ENCODE assay signal across 2 cellular contexts in the genomic region with DNA sequence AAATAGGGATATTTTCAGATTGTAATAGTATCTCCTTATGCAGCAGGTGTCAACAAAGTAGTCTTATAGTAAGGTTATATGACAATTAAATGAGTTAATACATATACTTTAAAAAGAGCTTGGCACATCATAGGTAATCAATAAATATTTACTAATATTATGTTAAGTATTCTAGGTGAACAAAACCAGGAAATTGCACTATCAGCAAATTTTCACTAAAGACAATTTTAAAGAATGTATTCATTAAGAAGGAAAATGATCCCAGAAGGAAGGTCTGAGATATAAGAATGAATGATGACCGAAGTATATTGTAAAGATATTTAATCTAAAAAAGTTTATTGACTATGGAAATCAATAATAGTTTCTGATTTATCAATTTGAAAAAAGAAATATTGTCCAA.
TF ChIP-seq lines count a peak whose summit lies in the region.

No MANE protein-coding gene starts in this region.

TF ChIP-seq in HepG2, 621 proteins besides CTCF, POLR2A, EP300 and RAD21 (continued from another document):
- TF ChIP-seq, protein P1, sequence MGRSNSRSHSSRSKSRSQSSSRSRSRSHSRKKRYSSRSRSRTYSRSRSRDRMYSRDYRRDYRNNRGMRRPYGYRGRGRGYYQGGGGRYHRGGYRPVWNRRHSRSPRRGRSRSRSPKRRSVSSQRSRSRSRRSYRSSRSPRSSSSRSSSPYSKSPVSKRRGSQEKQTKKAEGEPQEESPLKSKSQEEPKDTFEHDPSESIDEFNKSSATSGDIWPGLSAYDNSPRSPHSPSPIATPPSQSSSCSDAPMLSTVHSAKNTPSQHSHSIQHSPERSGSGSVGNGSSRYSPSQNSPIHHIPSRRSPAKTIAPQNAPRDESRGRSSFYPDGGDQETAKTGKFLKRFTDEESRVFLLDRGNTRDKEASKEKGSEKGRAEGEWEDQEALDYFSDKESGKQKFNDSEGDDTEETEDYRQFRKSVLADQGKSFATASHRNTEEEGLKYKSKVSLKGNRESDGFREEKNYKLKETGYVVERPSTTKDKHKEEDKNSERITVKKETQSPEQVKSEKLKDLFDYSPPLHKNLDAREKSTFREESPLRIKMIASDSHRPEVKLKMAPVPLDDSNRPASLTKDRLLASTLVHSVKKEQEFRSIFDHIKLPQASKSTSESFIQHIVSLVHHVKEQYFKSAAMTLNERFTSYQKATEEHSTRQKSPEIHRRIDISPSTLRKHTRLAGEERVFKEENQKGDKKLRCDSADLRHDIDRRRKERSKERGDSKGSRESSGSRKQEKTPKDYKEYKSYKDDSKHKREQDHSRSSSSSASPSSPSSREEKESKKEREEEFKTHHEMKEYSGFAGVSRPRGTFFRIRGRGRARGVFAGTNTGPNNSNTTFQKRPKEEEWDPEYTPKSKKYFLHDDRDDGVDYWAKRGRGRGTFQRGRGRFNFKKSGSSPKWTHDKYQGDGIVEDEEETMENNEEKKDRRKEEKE (IDR thresholded peaks at IDR 0.05): no peak
- TF ChIP-seq MAFK (conservative IDR thresholded peaks at IDR 0.05 in 1 of 2, IDR thresholded peaks at IDR 0.05 in 1 of 2; ENCODE audit: low read length in 2 of 2): peak; percentile 92 to 97
TF ChIP-seq in HepG2: peak in this region for 2.

TF ChIP-seq in K562, 482 proteins besides CTCF, POLR2A, EP300 and RAD21 (continued from another document):
- TF ChIP-seq, protein P2, sequence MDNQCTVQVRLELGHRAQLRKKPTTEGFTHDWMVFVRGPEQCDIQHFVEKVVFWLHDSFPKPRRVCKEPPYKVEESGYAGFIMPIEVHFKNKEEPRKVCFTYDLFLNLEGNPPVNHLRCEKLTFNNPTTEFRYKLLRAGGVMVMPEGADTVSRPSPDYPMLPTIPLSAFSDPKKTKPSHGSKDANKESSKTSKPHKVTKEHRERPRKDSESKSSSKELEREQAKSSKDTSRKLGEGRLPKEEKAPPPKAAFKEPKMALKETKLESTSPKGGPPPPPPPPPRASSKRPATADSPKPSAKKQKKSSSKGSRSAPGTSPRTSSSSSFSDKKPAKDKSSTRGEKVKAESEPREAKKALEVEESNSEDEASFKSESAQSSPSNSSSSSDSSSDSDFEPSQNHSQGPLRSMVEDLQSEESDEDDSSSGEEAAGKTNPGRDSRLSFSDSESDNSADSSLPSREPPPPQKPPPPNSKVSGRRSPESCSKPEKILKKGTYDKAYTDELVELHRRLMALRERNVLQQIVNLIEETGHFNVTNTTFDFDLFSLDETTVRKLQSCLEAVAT (IDR thresholded peaks at IDR 0.05): no peak
- no peak for TF ChIP-seq ZFP1 (CRISPR knock-in tag; IDR thresholded peaks at IDR 0.05)
- no peak for TF ChIP-seq PCBP1 (IDR thresholded peaks at IDR 0.05; ENCODE audit: low read depth, low read length, poor library complexity, severe bottlenecking)
- no peak for TF ChIP-seq POLR3A (IDR thresholded peaks at IDR 0.05; ENCODE audit: borderline replicate concordance, extremely low read depth, insufficient read depth, insufficient read length)
- TF ChIP-seq, protein P3, sequence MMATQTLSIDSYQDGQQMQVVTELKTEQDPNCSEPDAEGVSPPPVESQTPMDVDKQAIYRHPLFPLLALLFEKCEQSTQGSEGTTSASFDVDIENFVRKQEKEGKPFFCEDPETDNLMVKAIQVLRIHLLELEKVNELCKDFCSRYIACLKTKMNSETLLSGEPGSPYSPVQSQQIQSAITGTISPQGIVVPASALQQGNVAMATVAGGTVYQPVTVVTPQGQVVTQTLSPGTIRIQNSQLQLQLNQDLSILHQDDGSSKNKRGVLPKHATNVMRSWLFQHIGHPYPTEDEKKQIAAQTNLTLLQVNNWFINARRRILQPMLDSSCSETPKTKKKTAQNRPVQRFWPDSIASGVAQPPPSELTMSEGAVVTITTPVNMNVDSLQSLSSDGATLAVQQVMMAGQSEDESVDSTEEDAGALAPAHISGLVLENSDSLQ (IDR thresholded peaks at IDR 0.05): no peak
- peak; percentile 84 for TF ChIP-seq MAFG (tag; conservative IDR thresholded peaks at IDR 0.05)
- TF ChIP-seq, protein P4, sequence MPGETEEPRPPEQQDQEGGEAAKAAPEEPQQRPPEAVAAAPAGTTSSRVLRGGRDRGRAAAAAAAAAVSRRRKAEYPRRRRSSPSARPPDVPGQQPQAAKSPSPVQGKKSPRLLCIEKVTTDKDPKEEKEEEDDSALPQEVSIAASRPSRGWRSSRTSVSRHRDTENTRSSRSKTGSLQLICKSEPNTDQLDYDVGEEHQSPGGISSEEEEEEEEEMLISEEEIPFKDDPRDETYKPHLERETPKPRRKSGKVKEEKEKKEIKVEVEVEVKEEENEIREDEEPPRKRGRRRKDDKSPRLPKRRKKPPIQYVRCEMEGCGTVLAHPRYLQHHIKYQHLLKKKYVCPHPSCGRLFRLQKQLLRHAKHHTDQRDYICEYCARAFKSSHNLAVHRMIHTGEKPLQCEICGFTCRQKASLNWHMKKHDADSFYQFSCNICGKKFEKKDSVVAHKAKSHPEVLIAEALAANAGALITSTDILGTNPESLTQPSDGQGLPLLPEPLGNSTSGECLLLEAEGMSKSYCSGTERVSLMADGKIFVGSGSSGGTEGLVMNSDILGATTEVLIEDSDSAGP (CRISPR knock-in tag; IDR thresholded peaks at IDR 0.05): no peak
- TF ChIP-seq NFE2 (IDR thresholded peaks at IDR 0.05; ENCODE audit: low read depth): no peak
- no peak for TF ChIP-seq ZNF76 (CRISPR knock-in tag; IDR thresholded peaks at IDR 0.05; ENCODE audit: borderline replicate concordance)
- TF ChIP-seq MAFF (IDR thresholded peaks at IDR 0.05; ENCODE audit: low read length): peak; percentile 90
- no peak for TF ChIP-seq U2AF2 (optimal IDR thresholded peaks at IDR 0.05; ENCODE audit: low read depth, low read length)
- TF ChIP-seq MED1 (CRISPR knock-in tag; IDR thresholded peaks at IDR 0.05; ENCODE audit: borderline replicate concordance): no peak
- TF ChIP-seq MAFK (IDR thresholded peaks at IDR 0.05; ENCODE audit: low read length): peak; percentile 94
- TF ChIP-seq ZFP36 (IDR thresholded peaks at IDR 0.05; ENCODE audit: low read depth, low read length, partially characterized antibody): no peak
- no peak for TF ChIP-seq ZNF146 (CRISPR knock-in tag; IDR thresholded peaks at IDR 0.05; ENCODE audit: unreplicated experiment)
- TF ChIP-seq YBX1 (IDR thresholded peaks at IDR 0.05): no peak
- TF ChIP-seq C11orf30 (IDR thresholded peaks at IDR 0.05; ENCODE audit: low read depth): peak; percentile 85
- TF ChIP-seq, protein P5, sequence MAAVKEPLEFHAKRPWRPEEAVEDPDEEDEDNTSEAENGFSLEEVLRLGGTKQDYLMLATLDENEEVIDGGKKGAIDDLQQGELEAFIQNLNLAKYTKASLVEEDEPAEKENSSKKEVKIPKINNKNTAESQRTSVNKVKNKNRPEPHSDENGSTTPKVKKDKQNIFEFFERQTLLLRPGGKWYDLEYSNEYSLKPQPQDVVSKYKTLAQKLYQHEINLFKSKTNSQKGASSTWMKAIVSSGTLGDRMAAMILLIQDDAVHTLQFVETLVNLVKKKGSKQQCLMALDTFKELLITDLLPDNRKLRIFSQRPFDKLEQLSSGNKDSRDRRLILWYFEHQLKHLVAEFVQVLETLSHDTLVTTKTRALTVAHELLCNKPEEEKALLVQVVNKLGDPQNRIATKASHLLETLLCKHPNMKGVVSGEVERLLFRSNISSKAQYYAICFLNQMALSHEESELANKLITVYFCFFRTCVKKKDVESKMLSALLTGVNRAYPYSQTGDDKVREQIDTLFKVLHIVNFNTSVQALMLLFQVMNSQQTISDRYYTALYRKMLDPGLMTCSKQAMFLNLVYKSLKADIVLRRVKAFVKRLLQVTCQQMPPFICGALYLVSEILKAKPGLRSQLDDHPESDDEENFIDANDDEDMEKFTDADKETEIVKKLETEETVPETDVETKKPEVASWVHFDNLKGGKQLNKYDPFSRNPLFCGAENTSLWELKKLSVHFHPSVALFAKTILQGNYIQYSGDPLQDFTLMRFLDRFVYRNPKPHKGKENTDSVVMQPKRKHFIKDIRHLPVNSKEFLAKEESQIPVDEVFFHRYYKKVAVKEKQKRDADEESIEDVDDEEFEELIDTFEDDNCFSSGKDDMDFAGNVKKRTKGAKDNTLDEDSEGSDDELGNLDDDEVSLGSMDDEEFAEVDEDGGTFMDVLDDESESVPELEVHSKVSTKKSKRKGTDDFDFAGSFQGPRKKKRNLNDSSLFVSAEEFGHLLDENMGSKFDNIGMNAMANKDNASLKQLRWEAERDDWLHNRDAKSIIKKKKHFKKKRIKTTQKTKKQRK (IDR thresholded peaks at IDR 0.05; ENCODE audit: borderline replicate concordance, low read depth, low read length): no peak
- TF ChIP-seq, protein P6, sequence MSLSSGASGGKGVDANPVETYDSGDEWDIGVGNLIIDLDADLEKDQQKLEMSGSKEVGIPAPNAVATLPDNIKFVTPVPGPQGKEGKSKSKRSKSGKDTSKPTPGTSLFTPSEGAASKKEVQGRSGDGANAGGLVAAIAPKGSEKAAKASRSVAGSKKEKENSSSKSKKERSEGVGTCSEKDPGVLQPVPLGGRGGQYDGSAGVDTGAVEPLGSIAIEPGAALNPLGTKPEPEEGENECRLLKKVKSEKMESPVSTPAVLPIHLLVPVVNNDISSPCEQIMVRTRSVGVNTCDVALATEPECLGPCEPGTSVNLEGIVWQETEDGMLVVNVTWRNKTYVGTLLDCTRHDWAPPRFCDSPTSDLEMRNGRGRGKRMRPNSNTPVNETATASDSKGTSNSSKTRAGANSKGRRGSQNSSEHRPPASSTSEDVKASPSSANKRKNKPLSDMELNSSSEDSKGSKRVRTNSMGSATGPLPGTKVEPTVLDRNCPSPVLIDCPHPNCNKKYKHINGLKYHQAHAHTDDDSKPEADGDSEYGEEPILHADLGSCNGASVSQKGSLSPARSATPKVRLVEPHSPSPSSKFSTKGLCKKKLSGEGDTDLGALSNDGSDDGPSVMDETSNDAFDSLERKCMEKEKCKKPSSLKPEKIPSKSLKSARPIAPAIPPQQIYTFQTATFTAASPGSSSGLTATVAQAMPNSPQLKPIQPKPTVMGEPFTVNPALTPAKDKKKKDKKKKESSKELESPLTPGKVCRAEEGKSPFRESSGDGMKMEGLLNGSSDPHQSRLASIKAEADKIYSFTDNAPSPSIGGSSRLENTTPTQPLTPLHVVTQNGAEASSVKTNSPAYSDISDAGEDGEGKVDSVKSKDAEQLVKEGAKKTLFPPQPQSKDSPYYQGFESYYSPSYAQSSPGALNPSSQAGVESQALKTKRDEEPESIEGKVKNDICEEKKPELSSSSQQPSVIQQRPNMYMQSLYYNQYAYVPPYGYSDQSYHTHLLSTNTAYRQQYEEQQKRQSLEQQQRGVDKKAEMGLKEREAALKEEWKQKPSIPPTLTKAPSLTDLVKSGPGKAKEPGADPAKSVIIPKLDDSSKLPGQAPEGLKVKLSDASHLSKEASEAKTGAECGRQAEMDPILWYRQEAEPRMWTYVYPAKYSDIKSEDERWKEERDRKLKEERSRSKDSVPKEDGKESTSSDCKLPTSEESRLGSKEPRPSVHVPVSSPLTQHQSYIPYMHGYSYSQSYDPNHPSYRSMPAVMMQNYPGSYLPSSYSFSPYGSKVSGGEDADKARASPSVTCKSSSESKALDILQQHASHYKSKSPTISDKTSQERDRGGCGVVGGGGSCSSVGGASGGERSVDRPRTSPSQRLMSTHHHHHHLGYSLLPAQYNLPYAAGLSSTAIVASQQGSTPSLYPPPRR (CRISPR knock-in tag; IDR thresholded peaks at IDR 0.05; ENCODE audit: borderline replicate concordance): no peak
TF ChIP-seq in K562: peak in this region for 5.
